15 cellular contexts compared by ENCODE assay signal in the genomic region with DNA sequence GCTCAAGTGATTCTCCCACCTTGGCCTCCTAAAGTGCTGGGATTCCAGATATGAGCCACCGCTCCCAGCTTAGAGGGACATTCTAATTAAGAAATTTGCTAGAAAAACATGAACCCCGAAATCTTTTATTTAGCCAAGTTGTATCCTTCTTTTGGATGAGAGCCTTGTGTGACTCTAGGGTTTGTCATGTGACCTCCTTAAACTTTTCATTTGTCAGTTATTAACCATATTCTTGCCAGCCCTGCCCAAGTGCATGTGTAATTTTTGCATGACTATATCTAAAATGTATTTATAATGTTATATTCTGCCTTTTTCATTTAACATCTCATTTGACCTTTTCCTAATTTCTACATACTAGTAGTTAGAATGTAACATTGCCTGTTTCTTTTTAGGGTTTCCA. TPM values are rescaled to one million over a fixed set of nuclear protein-coding genes. Genes with fewer than 3 reads are reported as not detected.
A peak's percentile ranks its signal among the peaks of the same experiment; 100 is the strongest.
DNase-seq lines count a peak whose midpoint lies in the region; ATAC-seq, FAIRE-seq and TF ChIP-seq lines count a peak whose summit lies in the region.
"Had no signal": no experiment of that assay in that cellular context is flagged by ENCODE, and none has a peak within 500 bp of the region (broad histone marks: within the 10 kb centered on the region; RNA-seq: fewer than 3 reads in every experiment).

No MANE protein-coding gene starts in this region.

- H3K4me1 Mint-ChIP-seq in activated CD4-positive, alpha-beta T cell treated with anti-CD3 and anti-CD28 coated beads for 36 hours: peaks cover 48% of the 10 kb centered on the region

- H3K9me2 ChIP-seq in Karpas-422 (replicated peaks; ENCODE audit: insufficient read depth, low read length): no peaks in the 10 kb centered on the region
- H3K9me2 ChIP-seq in neural cell (ENCODE audit: insufficient read depth, low read length): no peaks in the 10 kb centered on the region

- peaks cover 14% of the 10 kb centered on the region for H3K4me1 ChIP-seq in Karpas-422 (ENCODE audit: low read length)
- H3K4me1 ChIP-seq in GM12878 (ENCODE audit: control insufficient read depth, insufficient read depth, low read length): no peaks in the 10 kb centered on the region
- peaks cover 15% of the 10 kb centered on the region for H3K4me1 ChIP-seq in mucosa of descending colon (ENCODE audit: low read depth)

- peaks cover 33% of the 10 kb centered on the region for H3K36me3 Mint-ChIP-seq in activated CD4-positive, alpha-beta T cell treated with anti-CD3 and anti-CD28 coated beads for 36 hours (ENCODE audit: low read depth)

- in situ Hi-C loops in GM12878 (cut with MboI): no loop called here

- H3K27me3 Mint-ChIP-seq in activated CD4-positive, alpha-beta T cell treated with anti-CD3 and anti-CD28 coated beads for 36 hours: no peaks in the 10 kb centered on the region

- no TSS peak for BruUV-seq in GM12878 (replicated peaks; lab: Mats Ljungman, UMichigan)

- H3K4me3 Mint-ChIP-seq in activated CD4-positive, alpha-beta T cell treated with anti-CD3 and anti-CD28 coated beads for 36 hours: peak overlapping the region; percentile 87

- SMC1A ChIA-PET in GM12878 (lab: Charles Lee; ENCODE audit: uncharacterized antibody, unreplicated experiment): interaction anchor here (2.3 kb wide), 1 partner anchor 10 kb away, joined by 8 read pairs; no protein-coding TSS in a partner anchor

- no peaks in the 10 kb centered on the region for H3K9me3 ChIP-seq in Karpas-422 (ENCODE audit: low read length)
- H3K9me3 ChIP-seq in GM12878 (replicated peaks; ENCODE audit: control insufficient read depth, insufficient read depth, low read length): no peaks in the 10 kb centered on the region
- no peaks in the 10 kb centered on the region for H3K9me3 ChIP-seq in neural cell (ENCODE audit: low read length)
- no peaks in the 10 kb centered on the region for H3K9me3 ChIP-seq in mucosa of descending colon
- H3K9me3 ChIP-seq: sigmoid colon, upper lobe of left lung had no signal

- H3K36me3 ChIP-seq in Karpas-422 (ENCODE audit: insufficient read depth, low read length) (peaks cover 37% of the 10 kb centered on the region; the same call in 1 of the 2 replicates), GM12878 (ENCODE audit: control insufficient read depth in 2 of 2, insufficient read depth in 2 of 2, low read length in 1 of 2) (peaks cover 3% of the 10 kb centered on the region in 2 experiments), neural cell (ENCODE audit: insufficient read depth, low read length) (no peaks in the 10 kb centered on the region), mucosa of descending colon (ENCODE audit: low read depth) (no peaks in the 10 kb centered on the region)

- TF ChIP-seq CTCF in GM12878 (IDR thresholded peaks at IDR 0.05 in 2 of 3, conservative IDR thresholded peaks at IDR 0.05 in 1 of 3; ENCODE audit: control insufficient read depth in 2 of 3, extremely low read depth in 1 of 3, insufficient read depth in 1 of 3, low read depth in 3 of 3, low read length in 3 of 3) (no peak), neural cell (IDR thresholded peaks at IDR 0.05; ENCODE audit: poor library complexity, severe bottlenecking) (no peak), mucosa of descending colon (IDR thresholded peaks at IDR 0.05) (no peak)

- no peaks in the 10 kb centered on the region for H3F3A ChIP-seq in neural cell (ENCODE audit: insufficient read depth, low read length, poor library complexity, severe bottlenecking)

- ATAC-seq in activated CD4-positive, alpha-beta T cell treated with anti-CD3 and anti-CD28 coated beads for 36 hours: no peak
- ATAC-seq in GM12878 (no peak), HG03378 (IDR thresholded peaks at IDR 0.05; ENCODE audit: unreplicated experiment) (no peak), mucosa of descending colon (no peak)

- peaks cover 50% of the 10 kb centered on the region for H3K79me2 ChIP-seq in Karpas-422 (ENCODE audit: low read length)
- peaks cover 13% of the 10 kb centered on the region for H3K79me2 ChIP-seq in GM12878 (ENCODE audit: control insufficient read depth, insufficient read depth, low read length)
- no peaks in the 10 kb centered on the region for H3K79me2 ChIP-seq in neural cell (replicated peaks; ENCODE audit: insufficient read depth, low read length)

- H3K27ac Mint-ChIP-seq in activated CD4-positive, alpha-beta T cell treated with anti-CD3 and anti-CD28 coated beads for 36 hours: peak overlapping the region; percentile 71

- WGBS in GM12878 (ENCODE audit: insufficient coverage, insufficient replicate concordance, low lambda C conversion rate, missing lambda C conversion rate): 95% methylated on average over 2 of the region's 2 CpGs

- DNase-seq in activated CD4-positive, alpha-beta T cell treated with anti-CD3 and anti-CD28 coated beads for 36 hours: no peak
- DNase-seq in activated CD4-positive, alpha-beta T cell treated with anti-CD3 and anti-CD28 coated beads, Interleukin-2, amount 50 U/mL, for 48 hours: no peak
- DNase-seq in Karpas-422 (no peak), GM12878 (ENCODE audit: low read depth, low spot score) (no peak), ureter (ENCODE audit: low spot score) (no peak), mucosa of descending colon (no peak)
- DNase-seq: EL, KG1, mesendoderm, NCI-H2081, sigmoid colon, upper lobe of left lung had no signal

- CTCF ChIA-PET in activated CD4-positive, alpha-beta T cell treated with anti-CD3 and anti-CD28 coated beads for 36 hours (lab: Charles Lee): interaction anchor here (2.0 to 2.2 kb wide), 2 partner anchors 31 to 61 kb away, joined by 5 to 8 read pairs; no protein-coding TSS in a partner anchor
- CTCF ChIA-PET in GM12878 (lab: Yijun Ruan, JAX): interaction anchor here (1.2 kb wide), 1 partner anchor 9 kb away, joined by 3 read pairs; no protein-coding TSS in a partner anchor

- H3K4me2 ChIP-seq in Karpas-422 (ENCODE audit: low read depth, low read length, poor library complexity, severe bottlenecking) (peak overlapping the region; percentile 75), GM12878 (ENCODE audit: control insufficient read depth, insufficient read depth) (no peak overlapping the region; the same call in 1 of the 2 replicates), neural cell (ENCODE audit: low read length) (no peak overlapping the region)

- FAIRE-seq in GM12878 (lab: Jason Lieb, UNC): no peak
- FAIRE-seq: A204.1 had no signal

- H2AFZ ChIP-seq in Karpas-422 (ENCODE audit: low read length) (no peak overlapping the region), GM12878 (ENCODE audit: control insufficient read depth, low read depth, low read length) (no peak overlapping the region), neural cell (ENCODE audit: low read depth, low read length) (no peak overlapping the region)

- H3K27ac ChIP-seq in Karpas-422 (ENCODE audit: low read length) (no peak overlapping the region), GM12878 (ENCODE audit: control insufficient read depth, insufficient read depth) (no peak overlapping the region), neural cell (ENCODE audit: low read length) (no peak overlapping the region)
- H3K27ac ChIP-seq: sigmoid colon, upper lobe of left lung had no signal

- RAD21 ChIA-PET in GM12878 (lab: Charles Lee; ENCODE audit: unreplicated experiment): no interaction called here

- TF ChIP-seq RAD21 in GM12878 (IDR thresholded peaks at IDR 0.05; ENCODE audit: insufficient read depth, low read depth, low read length): no peak
- TF ChIP-seq RAD21 in neural cell (conservative IDR thresholded peaks at IDR 0.05): no peak

- no peaks in the 10 kb centered on the region for H3K9me3 Mint-ChIP-seq in activated CD4-positive, alpha-beta T cell treated with anti-CD3 and anti-CD28 coated beads for 36 hours (ENCODE audit: low read depth)

- TF ChIP-seq POLR2A in GM12878 (IDR thresholded peaks at IDR 0.05; ENCODE audit: low read depth, low read length): no peak

- H3K27me3 ChIP-seq in Karpas-422 (ENCODE audit: low read length) (no peaks in the 10 kb centered on the region), GM12878 (replicated peaks in 1 of 2; ENCODE audit: control insufficient read depth in 2 of 2, insufficient read depth in 2 of 2, low read length in 1 of 2) (no peaks in the 10 kb centered on the region), neural cell (ENCODE audit: insufficient read depth, low read depth, low read length) (no peaks in the 10 kb centered on the region)
- H3K27me3 ChIP-seq: sigmoid colon, upper lobe of left lung had no signal

- intact Hi-C loops in activated CD4-positive, alpha-beta T cell treated with anti-CD3 and anti-CD28 coated beads for 36 hours (cut with DNase I, micrococcal nuclease): loop anchor here (2.0 to 5.0 kb wide), 3 partner anchors 61 to 1957 kb away; no protein-coding TSS in a partner anchor
- intact Hi-C loops in GM12878 (cut with micrococcal nuclease; ENCODE audit: unreplicated experiment) (loop anchor here (2.0 to 10.0 kb wide), 2 partner anchors 137 to 255 kb away; no protein-coding TSS in a partner anchor), mucosa of descending colon (cut with DNase I, micrococcal nuclease) (no loop called here)

- H3K4me3 ChIP-seq in Karpas-422 (ENCODE audit: low read length) (no peak overlapping the region; the same call in 1 of the 2 replicates), GM12878 (peak overlapping the region; percentile 28; the same call in 1 of the 2 replicates), neural cell (ENCODE audit: low read length) (peak overlapping the region; percentile 43), mucosa of descending colon (no peak overlapping the region)
- H3K4me3 ChIP-seq: sigmoid colon had no signal

- no peaks in the 10 kb centered on the region for H4K20me1 ChIP-seq in Karpas-422 (ENCODE audit: insufficient read depth, low read depth, low read length)
- no peaks in the 10 kb centered on the region for H4K20me1 ChIP-seq in GM12878 (ENCODE audit: control insufficient read depth, insufficient read depth)
- H4K20me1 ChIP-seq in neural cell (ENCODE audit: insufficient read depth): no peaks in the 10 kb centered on the region

- H3K9ac ChIP-seq in Karpas-422 (ENCODE audit: low read length): no peak overlapping the region
- H3K9ac ChIP-seq in GM12878 (ENCODE audit: control insufficient read depth, insufficient read depth, low read length): peak overlapping the region; percentile 8; the same call in 1 of the 2 replicates
- H3K9ac ChIP-seq in neural cell (ENCODE audit: low read length): no peak overlapping the region

- POLR2A ChIA-PET in activated CD4-positive, alpha-beta T cell treated with anti-CD3 and anti-CD28 coated beads for 36 hours (lab: Charles Lee): interaction anchor here (0.6 kb wide), 1 partner anchor 27 kb away, joined by 7 read pairs; no protein-coding TSS in a partner anchor
- POLR2A ChIA-PET in GM12878 (lab: Charles Lee): no interaction called here

- TF ChIP-seq EP300 in GM12878 (IDR thresholded peaks at IDR 0.05; ENCODE audit: borderline replicate concordance in 1 of 2, control insufficient read depth in 1 of 2, low read depth in 2 of 2, low read length in 2 of 2): no peak
- TF ChIP-seq EP300 in neural cell (conservative IDR thresholded peaks at IDR 0.05; ENCODE audit: poor library complexity, severe bottlenecking): no peak

RNA-seq across cellular contexts. Expression of a gene that starts 1.9 kb away (rescaled TPM):
- 10 to 100 TPM in 1 of 2 experiments, 1 to 10 TPM in 1; 9.4 to 10.4 TPM for total RNA-seq in activated CD4-positive, alpha-beta T cell treated with anti-CD3 and anti-CD28 coated beads for 36 hours
- total RNA-seq in Karpas-422 (2014; rRNA removed; shearing (Covaris generic); ENCODE audit: low replicate concordance): 7.6 and 11.7 TPM in 2 replicates
- total RNA-seq in GM12878 (2013; cell fraction: nucleolus; rRNA removed): 35.9 and 38.6 TPM in 2 replicates
- total RNA-seq in GM12878 (2014; rRNA removed) (8.9 and 9.0 TPM in 2 replicates), GM12878 (2014; rRNA removed; fragmentation: Illumina TruSeq; extraction: Trizol) (10.2 and 10.6 TPM in 2 replicates), GM12878 (2021) (6.5 and 7.4 TPM in 2 replicates), ureter (13.8 TPM), mucosa of descending colon (1 to 10 TPM; 5.4 to 8.8 (median 6.7) TPM)
- 2.9 TPM for polyA plus RNA-seq in GM12878 (2011; ENCODE audit: low read depth)
- polyA plus RNA-seq in GM12878 (2011; rRNA removed) (13.3 and 14.8 TPM in 2 replicates), GM12878 (2014; fragmentation: Illumina TruSeq; extraction: Trizol) (9.4 and 10.8 TPM in 2 replicates), GM12878 (2014; fragmentation: Nextera tagmentation; extraction: Ambion mirVana) (1 to 10 TPM; 3.0 TPM), GM12878 (2014; rRNA removed) (5.0 and 6.2 TPM in 2 replicates), GM12878 (2016; fragmentation: Nextera tagmentation; extraction: Ambion mirVana) (1 to 10 TPM; 7.9 to 9.4 TPM), neural cell (6.1 and 6.2 TPM in 2 replicates)
- 7.4 TPM in 2 replicates for polyA plus RNA-seq in GM12878 (2011; cell fraction: cytosol; rRNA removed)
- polyA plus RNA-seq in GM12878 (2011; cell fraction: nucleus; rRNA removed): 12.4 and 13.0 TPM in 2 replicates
- polyA plus RNA-seq in GM12878 (2012): 3.9 and 4.5 TPM in 2 replicates
- polyA minus RNA-seq in GM12878 (2011; rRNA and poly(A)+ RNA removed): 15.6 and 17.8 TPM in 2 replicates
- 3.8 and 3.9 TPM in 2 replicates for polyA minus RNA-seq in GM12878 (2011; cell fraction: cytosol; rRNA and poly(A)+ RNA removed)
- polyA minus RNA-seq in GM12878 (2011; cell fraction: nucleus; rRNA and poly(A)+ RNA removed): 17.8 and 22.8 TPM in 2 replicates
- polyA minus RNA-seq in neural cell: 10.5 and 12.7 TPM in 2 replicates

RNA-seq across cellular contexts. Expression of a gene that starts 23.8 kb away (rescaled TPM):
- total RNA-seq in activated CD4-positive, alpha-beta T cell treated with anti-CD3 and anti-CD28 coated beads for 36 hours: under 1 TPM; 0.11 to 0.14 TPM
- 0.36 TPM in 1 of 2 replicates, not detected in the other for total RNA-seq in Karpas-422 (2014; rRNA removed; shearing (Covaris generic); ENCODE audit: low replicate concordance)
- total RNA-seq in GM12878 (2013; cell fraction: nucleolus; rRNA removed): not detected in 2 replicates
- total RNA-seq in GM12878 (2014; rRNA removed): 0.05 TPM in 1 of 2 replicates, not detected in the other
- total RNA-seq in GM12878 (2014; rRNA removed; fragmentation: Illumina TruSeq; extraction: Trizol): 0.04 and 0.09 TPM in 2 replicates
- 0.10 and 0.21 TPM in 2 replicates for total RNA-seq in GM12878 (2021)
- 0.20 TPM for polyA plus RNA-seq in GM12878 (2011; ENCODE audit: low read depth)
- polyA plus RNA-seq in GM12878 (2011; rRNA removed): 0.46 and 0.50 TPM in 2 replicates
- 0.23 and 0.37 TPM in 2 replicates for polyA plus RNA-seq in GM12878 (2011; cell fraction: cytosol; rRNA removed)
- 0.27 and 0.53 TPM in 2 replicates for polyA plus RNA-seq in GM12878 (2011; cell fraction: nucleus; rRNA removed)
- 0.24 and 0.35 TPM in 2 replicates for polyA plus RNA-seq in GM12878 (2012)
- polyA plus RNA-seq in GM12878 (2014; fragmentation: Illumina TruSeq; extraction: Trizol): 0.12 and 0.30 TPM in 2 replicates
- polyA plus RNA-seq in GM12878 (2014; fragmentation: Nextera tagmentation; extraction: Ambion mirVana): under 1 TPM; 0.04 to 0.05 TPM
- polyA plus RNA-seq in GM12878 (2014; rRNA removed): 0.11 and 0.22 TPM in 2 replicates
- under 1 TPM; 0.06 to 0.09 TPM for polyA plus RNA-seq in GM12878 (2016; fragmentation: Nextera tagmentation; extraction: Ambion mirVana)
- 0.66 and 0.67 TPM in 2 replicates for polyA minus RNA-seq in GM12878 (2011; rRNA and poly(A)+ RNA removed)
- polyA minus RNA-seq in GM12878 (2011; cell fraction: cytosol; rRNA and poly(A)+ RNA removed): 1.3 TPM in 1 of 2 replicates, not detected in the other
- polyA minus RNA-seq in GM12878 (2011; cell fraction: nucleus; rRNA and poly(A)+ RNA removed): 0.10 TPM in 1 of 2 replicates, not detected in the other
- polyA plus RNA-seq in neural cell: not detected in 2 replicates
- polyA minus RNA-seq in neural cell: not detected in 2 replicates
- 102 TPM for total RNA-seq in ureter
- 100 to 1,000 TPM in 1 of 3 donors, 10 to 100 TPM in 2; 42.9 to 115 (median 96.9) TPM for total RNA-seq in mucosa of descending colon

RNA-seq across cellular contexts. Expression of a gene that starts 45.4 kb away (rescaled TPM):
- total RNA-seq in activated CD4-positive, alpha-beta T cell treated with anti-CD3 and anti-CD28 coated beads for 36 hours: 1 to 10 TPM; 3.7 to 4.3 TPM
- 3.2 and 4.0 TPM in 2 replicates for total RNA-seq in Karpas-422 (2014; rRNA removed; shearing (Covaris generic); ENCODE audit: low replicate concordance)
- 5.5 and 5.7 TPM in 2 replicates for total RNA-seq in GM12878 (2013; cell fraction: nucleolus; rRNA removed)
- total RNA-seq in GM12878 (2014; rRNA removed) (3.4 and 4.4 TPM in 2 replicates), GM12878 (2014; rRNA removed; fragmentation: Illumina TruSeq; extraction: Trizol) (4.0 and 4.4 TPM in 2 replicates), GM12878 (2021) (3.4 and 3.5 TPM in 2 replicates), ureter (3.5 TPM), mucosa of descending colon (1 to 10 TPM; 1.9 to 3.4 (median 2.7) TPM)
- 1.3 TPM for polyA plus RNA-seq in GM12878 (2011; ENCODE audit: low read depth)
- polyA plus RNA-seq in GM12878 (2011; rRNA removed) (3.2 and 3.9 TPM in 2 replicates), GM12878 (2014; fragmentation: Illumina TruSeq; extraction: Trizol) (3.7 and 3.8 TPM in 2 replicates), GM12878 (2014; fragmentation: Nextera tagmentation; extraction: Ambion mirVana) (1 to 10 TPM; 3.4 to 4.4 TPM), GM12878 (2014; rRNA removed) (2.3 and 3.1 TPM in 2 replicates), GM12878 (2016; fragmentation: Nextera tagmentation; extraction: Ambion mirVana) (1 to 10 TPM; 4.6 to 5.5 TPM), neural cell (1.4 and 2.8 TPM in 2 replicates)
- 2.4 TPM in 2 replicates for polyA plus RNA-seq in GM12878 (2011; cell fraction: cytosol; rRNA removed)
- polyA plus RNA-seq in GM12878 (2011; cell fraction: nucleus; rRNA removed): 2.0 and 2.2 TPM in 2 replicates
- 1.6 and 2.9 TPM in 2 replicates for polyA plus RNA-seq in GM12878 (2012)
- 6.1 TPM in 2 replicates for polyA minus RNA-seq in GM12878 (2011; rRNA and poly(A)+ RNA removed)
- polyA minus RNA-seq in GM12878 (2011; cell fraction: cytosol; rRNA and poly(A)+ RNA removed): 1.6 and 2.1 TPM in 2 replicates
- polyA minus RNA-seq in GM12878 (2011; cell fraction: nucleus; rRNA and poly(A)+ RNA removed): 5.3 and 5.6 TPM in 2 replicates
- polyA minus RNA-seq in neural cell: 4.5 and 4.6 TPM in 2 replicates

Comparison
In these comparisons a context has a peak if more than half of its experiments do, and no peak if none do; other contexts are left out.
1. H3K4me3 ChIP-seq: peak in GM12878 (single experiment) and neural cell (single experiment); none in Karpas-422 (single experiment) and mucosa of descending colon (single experiment).
2. RNA of a gene that starts 23.8 kb away (total RNA-seq): 102 TPM in ureter (single experiment) and 42.9 to 115 TPM in mucosa of descending colon; 0.36 TPM in Karpas-422, 0.11 to 0.14 TPM in activated CD4-positive, alpha-beta T cell treated with anti-CD3 and anti-CD28 coated beads for 36 hours and 0.04 to 0.21 TPM in GM12878; every median in the first group is over 10 times any median in the second.
3. intact Hi-C loops: an anchor here in activated CD4-positive, alpha-beta T cell treated with anti-CD3 and anti-CD28 coated beads for 36 hours (2.0 to 5.0 kb wide) and GM12878 (2.0 to 10.0 kb wide); none called in mucosa of descending colon.